Comparison of ENCODE assay signal across 1 cellular context in genomic region chr20:55515831-55516230, GRCh38.
TF ChIP-seq lines count a peak whose summit lies in the region.

No MANE protein-coding gene starts in this region.

TF ChIP-seq in H1, 55 proteins besides CTCF, POLR2A, EP300 and RAD21:
- TF ChIP-seq SIN3A (conservative IDR thresholded peaks at IDR 0.05 in 1 of 2, IDR thresholded peaks at IDR 0.05 in 1 of 2; ENCODE audit: low read depth in 1 of 2, low read length in 2 of 2) (no peak), ZNF274 (IDR thresholded peaks at IDR 0.05; ENCODE audit: borderline replicate concordance, extremely low read depth, low read length) (no peak), SRF (IDR thresholded peaks at IDR 0.05; ENCODE audit: low read depth, low read length) (no peak), YY1 (IDR thresholded peaks at IDR 0.05; ENCODE audit: low read depth, low read length) (no peak), CHD2 (IDR thresholded peaks at IDR 0.05; ENCODE audit: low read length) (no peak), SP1 (IDR thresholded peaks at IDR 0.05; ENCODE audit: low read depth, low read length) (no peak), TEAD4 (IDR thresholded peaks at IDR 0.05; ENCODE audit: low read depth, low read length) (no peak), NANOG (IDR thresholded peaks at IDR 0.05; ENCODE audit: insufficient read depth, low read depth, low read length, poor library complexity, severe bottlenecking) (no peak), CREB1 (IDR thresholded peaks at IDR 0.05) (no peak), SP2 (IDR thresholded peaks at IDR 0.05; ENCODE audit: low read length) (no peak), PHF8 (conservative IDR thresholded peaks at IDR 0.05; ENCODE audit: low read depth, low read length) (no peak), TCF12 (IDR thresholded peaks at IDR 0.05; ENCODE audit: low read depth, low read length) (no peak), ATF3 (IDR thresholded peaks at IDR 0.05; ENCODE audit: insufficient read depth, low read depth, low read length) (no peak), SP4 (IDR thresholded peaks at IDR 0.05; ENCODE audit: low read length) (no peak)
- TF ChIP-seq, protein P1, sequence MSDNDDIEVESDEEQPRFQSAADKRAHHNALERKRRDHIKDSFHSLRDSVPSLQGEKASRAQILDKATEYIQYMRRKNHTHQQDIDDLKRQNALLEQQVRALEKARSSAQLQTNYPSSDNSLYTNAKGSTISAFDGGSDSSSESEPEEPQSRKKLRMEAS (IDR thresholded peaks at IDR 0.05), result no peak
